In genomic region chr20:58137236-58137635, GRCh38 we compare ENCODE assay signal across 29 cellular contexts.
"Had no signal": no experiment of that assay in that cellular context is flagged by ENCODE, and none has a peak within 500 bp of the region (broad histone marks: within the 10 kb centered on the region; RNA-seq: fewer than 3 reads in every experiment).

No MANE protein-coding gene starts in this region.

- H3K36me3 Mint-ChIP-seq: mesothelial cell of epicardium; naive thymus-derived CD4-positive, alpha-beta T cell had no signal

- H3K9me3 ChIP-seq: heart right ventricle, left ventricle myocardium inferior, pancreas, right lobe of liver, stomach, testis, tibial artery, upper lobe of left lung had no signal

- H3K27ac Mint-ChIP-seq: mesothelial cell of epicardium; naive thymus-derived CD4-positive, alpha-beta T cell; nephron progenitor cell had no signal

- H3K27ac ChIP-seq: dorsolateral prefrontal cortex, epithelial cell of prostate, heart right ventricle, left ventricle myocardium inferior, pancreas, right lobe of liver, stomach, testis, tibial artery, upper lobe of left lung had no signal

- H3K4me1 ChIP-seq: pancreas had no signal

- ATAC-seq: heart right ventricle; left cardiac atrium; naive thymus-derived CD4-positive, alpha-beta T cell; pancreas; right lobe of liver had no signal

- H3K4me2 ChIP-seq: smooth muscle cell had no signal

- DNase-seq: caudate nucleus; cerebellar nuclear complex; dorsolateral prefrontal cortex; effector CD4-positive, alpha-beta T cell; foreskin fibroblast; glutamatergic neuron; heart right ventricle; hippocampal formation; left cardiac atrium; left ventricle myocardium inferior; mesenchymal stem cell; naive thymus-derived CD4-positive, alpha-beta T cell; nephron progenitor cell; occipital lobe; pancreas; stimulated activated CD4-positive, alpha-beta T cell treated with anti-CD3 and anti-CD28 coated beads, Interleukin-12 subunit alpha, Interleukin-12 subunit beta, amount 100 ng/mL, for 4 hours; stimulated activated CD4-positive, alpha-beta T cell treated with anti-CD3 and anti-CD28 coated beads, Interleukin-1b, Interleukin-23, amount 100 ng/mL, for 48 hours; stimulated activated CD4-positive, alpha-beta T cell treated with anti-CD3 and anti-CD28 coated beads, Interleukin-4, amount 100 ng/mL, for 1 hour; stimulated activated CD8-positive, alpha-beta memory T cell treated with anti-CD3 and anti-CD28 coated beads, Interleukin-4, amount 100 ng/mL, for 48 hours; stimulated activated naive CD4-positive, alpha-beta T cell treated with Interleukin-2 at 50 U/mL for 16 hours; stomach; testis; upper lobe of left lung had no signal

- H3K27me3 ChIP-seq: pancreas, testis had no signal

- H3K36me3 ChIP-seq: heart right ventricle, left ventricle myocardium inferior, pancreas, right lobe of liver, stomach, tibial artery, upper lobe of left lung had no signal

- H3K9me3 Mint-ChIP-seq: naive thymus-derived CD4-positive, alpha-beta T cell had no signal

- FAIRE-seq: islet of Langerhans, pancreas had no signal

- H3K4me3 ChIP-seq: dorsolateral prefrontal cortex, heart right ventricle, left ventricle myocardium inferior, pancreas, right lobe of liver, smooth muscle cell, stomach, testis, tibial artery, upper lobe of left lung had no signal

- H3K4me3 Mint-ChIP-seq: mesothelial cell of epicardium; naive thymus-derived CD4-positive, alpha-beta T cell; nephron progenitor cell had no signal
